1 cellular context compared by ENCODE assay signal in genomic region chr4:123398803-123399637, GRCh38.
TF ChIP-seq lines count a peak whose summit lies in the region.

No MANE protein-coding gene starts in this region.

TF ChIP-seq in GM23338, 12 proteins besides CTCF, POLR2A, EP300 and RAD21 (continued from another document):
- TF ChIP-seq ZNF462 (CRISPR knock-in tag; IDR thresholded peaks at IDR 0.05) (no peak), CREB1 (CRISPR knock-in tag; IDR thresholded peaks at IDR 0.05; ENCODE audit: low read depth) (no peak), STAT1 (IDR thresholded peaks at IDR 0.05; ENCODE audit: unreplicated experiment) (no peak), REST (IDR thresholded peaks at IDR 0.05; ENCODE audit: unreplicated experiment) (no peak), JUNB (IDR thresholded peaks at IDR 0.05; ENCODE audit: unreplicated experiment) (no peak), ZNF114 (CRISPR knock-in tag; IDR thresholded peaks at IDR 0.05) (no peak), EZH2phosphoT487 (IDR thresholded peaks at IDR 0.05; ENCODE audit: unreplicated experiment) (no peak), POLR2AphosphoS5 (IDR thresholded peaks at IDR 0.05; ENCODE audit: low read depth) (no peak; the same call in 1 of the 2 replicates), EZH2 (IDR thresholded peaks at IDR 0.05; ENCODE audit: low read depth, unreplicated experiment) (no peak)
- TF ChIP-seq, protein P1, sequence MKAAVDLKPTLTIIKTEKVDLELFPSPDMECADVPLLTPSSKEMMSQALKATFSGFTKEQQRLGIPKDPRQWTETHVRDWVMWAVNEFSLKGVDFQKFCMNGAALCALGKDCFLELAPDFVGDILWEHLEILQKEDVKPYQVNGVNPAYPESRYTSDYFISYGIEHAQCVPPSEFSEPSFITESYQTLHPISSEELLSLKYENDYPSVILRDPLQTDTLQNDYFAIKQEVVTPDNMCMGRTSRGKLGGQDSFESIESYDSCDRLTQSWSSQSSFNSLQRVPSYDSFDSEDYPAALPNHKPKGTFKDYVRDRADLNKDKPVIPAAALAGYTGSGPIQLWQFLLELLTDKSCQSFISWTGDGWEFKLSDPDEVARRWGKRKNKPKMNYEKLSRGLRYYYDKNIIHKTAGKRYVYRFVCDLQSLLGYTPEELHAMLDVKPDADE (IDR thresholded peaks at IDR 0.05) = no peak
